15 cellular contexts compared by ENCODE assay signal in the genomic region with DNA sequence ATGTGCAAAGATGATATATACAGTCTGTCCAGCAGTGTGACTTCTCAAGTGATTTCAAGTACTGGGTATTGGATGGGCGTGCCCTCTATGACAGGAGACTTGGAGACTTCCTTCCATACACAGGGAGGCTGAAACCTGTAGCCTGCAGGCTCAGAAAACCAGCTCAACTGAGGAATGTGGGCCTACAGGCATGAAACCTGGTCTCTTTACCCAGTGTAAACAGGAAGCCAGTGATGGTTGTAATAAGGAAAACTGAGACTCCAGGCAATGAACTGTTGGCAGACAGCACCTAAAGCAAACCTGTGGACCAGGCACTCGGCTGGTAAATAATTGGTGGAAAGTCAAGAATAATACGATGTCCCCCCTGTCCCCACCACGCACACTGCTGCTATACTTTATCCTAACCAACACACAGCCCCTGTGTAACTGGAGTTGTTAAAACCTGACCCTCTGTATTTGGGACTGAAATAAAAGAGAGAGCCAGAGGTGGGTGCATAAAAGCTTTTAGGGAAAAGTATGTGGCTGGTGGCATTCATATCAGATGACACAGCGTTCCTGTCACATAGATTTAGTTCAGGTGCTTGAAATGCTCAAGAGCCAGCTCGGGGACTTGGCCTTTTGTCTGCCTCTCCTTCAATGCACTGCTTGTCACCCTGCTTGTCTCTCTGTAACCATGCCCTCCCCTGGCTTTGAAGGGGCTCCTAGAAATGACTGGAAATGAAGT.
DNase-seq lines count a peak whose midpoint lies in the region; ATAC-seq, FAIRE-seq and TF ChIP-seq lines count a peak whose summit lies in the region.
"Had no signal": no experiment of that assay in that cellular context is flagged by ENCODE, and none has a peak within 500 bp of the region (broad histone marks: within the 10 kb centered on the region; RNA-seq: fewer than 3 reads in every experiment).

No MANE protein-coding gene starts in this region.

- TF ChIP-seq CTCF in colonic mucosa (IDR thresholded peaks at IDR 0.05), result no peak
- TF ChIP-seq CTCF in gastrocnemius medialis (IDR thresholded peaks at IDR 0.05 in 4 of 5, conservative IDR thresholded peaks at IDR 0.05 in 1 of 5), result no peak
- no peak for TF ChIP-seq CTCF in kidney (IDR thresholded peaks at IDR 0.05; ENCODE audit: borderline replicate concordance, extremely low read depth, insufficient read depth)

- in situ Hi-C loops in gastrocnemius medialis (cut with MboI; ENCODE audit: low sequenced_read_pairs in 4 of 4), result no loop called here

- intact Hi-C loops in colonic mucosa (cut with DNase I), result no loop called here
- intact Hi-C loops in gastrocnemius medialis (cut with DNase I; ENCODE audit: low total_unique reads), result no loop called here
- intact Hi-C loops in kidney (cut with DNase I), result no loop called here

- no peak overlapping the region for H3K4me3 ChIP-seq in colonic mucosa
- H3K4me3 ChIP-seq in gastrocnemius medialis, result no peak overlapping the region
- no peak overlapping the region for H3K4me3 ChIP-seq in kidney (ENCODE audit: low read length in 2 of 2)
- H3K4me3 ChIP-seq: sigmoid colon had no signal

- H3K36me3 ChIP-seq in colonic mucosa (no peaks in the 10 kb centered on the region), gastrocnemius medialis (no peaks in the 10 kb centered on the region), kidney (ENCODE audit: control insufficient read depth in 1 of 2, insufficient read depth in 2 of 2, low read length in 2 of 2) (no peaks in the 10 kb centered on the region)
- H3K36me3 ChIP-seq: sigmoid colon had no signal

- H3K9me3 ChIP-seq in colonic mucosa (no peaks in the 10 kb centered on the region), gastrocnemius medialis (no peaks in the 10 kb centered on the region), kidney (ENCODE audit: control insufficient read depth in 1 of 2, low read length in 2 of 2) (no peaks in the 10 kb centered on the region)
- H3K9me3 ChIP-seq: sigmoid colon had no signal

- ATAC-seq in gastrocnemius medialis, result no peak
- ATAC-seq in HG03520 (IDR thresholded peaks at IDR 0.05; ENCODE audit: unreplicated experiment), result no peak
- ATAC-seq: T-cell had no signal

- no peak for FAIRE-seq in kidney (lab: Jason Lieb, UNC)

- H3K4me1 ChIP-seq in colonic mucosa (no peaks in the 10 kb centered on the region), gastrocnemius medialis (peaks cover 0 to 20% of the 10 kb centered on the region in 2 donors), kidney (ENCODE audit: control insufficient read depth in 1 of 2, insufficient read depth in 1 of 2, low read depth in 1 of 2, low read length in 2 of 2) (no peaks in the 10 kb centered on the region)
- H3K4me1 ChIP-seq: sigmoid colon had no signal

- peak overlapping the region; percentile 65 for H3K27ac ChIP-seq in colonic mucosa
- H3K27ac ChIP-seq in gastrocnemius medialis, result peak overlapping the region in 3 of 4 donors; percentile 3 to 57 (median 47)
- no peak overlapping the region for H3K27ac ChIP-seq in kidney (ENCODE audit: low read depth in 2 of 2, low read length in 2 of 2)
- H3K27ac ChIP-seq: sigmoid colon had no signal

- H3K9ac ChIP-seq in colonic mucosa (ENCODE audit: low read depth in 2 of 2, low read length in 2 of 2), result peak overlapping the region in 1 of 2 donors; percentile 55
- no peak overlapping the region for H3K9ac ChIP-seq in kidney (ENCODE audit: low read length in 2 of 2)

- DNase-seq in NCI-H748 (lab: John Stamatoyannopoulos, UW; ENCODE audit: unreplicated experiment) (peak; percentile 22), NCI-H748 treated with DMSO at 0.1 percent for 48 hours (lab: John Stamatoyannopoulos, UW) (no peak), NCI-H2081 (lab: John Stamatoyannopoulos, UW) (peak; percentile 76 to 91), colonic mucosa (peak; percentile 72), gastrocnemius medialis (no peak), superior temporal gyrus (ENCODE audit: extremely low spot score) (no peak), kidney (no peak)
- DNase-seq: activated CD8-positive, alpha-beta memory T cell treated with anti-CD3 and anti-CD28 coated beads, Interleukin-2, amount 50 U/mL, for 4 hours; aorta; GF-D8; H7; NCI-H1105; sigmoid colon; T-cell had no signal

- H3K27me3 ChIP-seq in colonic mucosa (no peaks in the 10 kb centered on the region), gastrocnemius medialis (no peaks in the 10 kb centered on the region)
- H3K27me3 ChIP-seq: sigmoid colon had no signal

- no peak for TF ChIP-seq POLR2A in gastrocnemius medialis (IDR thresholded peaks at IDR 0.05)

Comparison
In these comparisons a context has a peak if more than half of its experiments do, and no peak if none do; other contexts are left out.
1. DNase-seq: peak in NCI-H748 (single experiment), NCI-H2081 (2 of 2) and colonic mucosa (single experiment); none in NCI-H748 treated with DMSO at 0.1 percent for 48 hours (single experiment), gastrocnemius medialis (0 of 2), superior temporal gyrus (single experiment) and kidney (single experiment).
2. H3K27ac ChIP-seq: peak in colonic mucosa (single experiment) and gastrocnemius medialis (3 of 4); none in kidney (0 of 2).